Comparison of ENCODE assay signal across 2 cellular contexts in genomic region chr22:24436553-24436952, GRCh38.
TF ChIP-seq lines count a peak whose summit lies in the region.

No MANE protein-coding gene starts in this region.

TF ChIP-seq in liver, 16 proteins besides CTCF, POLR2A, EP300 and RAD21:
- no peak for TF ChIP-seq NR2F2 (IDR thresholded peaks at IDR 0.05)
- TF ChIP-seq FOXA1 (IDR thresholded peaks at IDR 0.05) = no peak
- no peak for TF ChIP-seq FOXA2 (IDR thresholded peaks at IDR 0.05)

TF ChIP-seq in HepG2, 621 proteins besides CTCF, POLR2A, EP300 and RAD21:
- no peak for TF ChIP-seq ZHX1 (CRISPR knock-in tag; IDR thresholded peaks at IDR 0.05; ENCODE audit: low read depth)
- no peak for TF ChIP-seq HNRNPLL (IDR thresholded peaks at IDR 0.05; ENCODE audit: low read depth, low read length, poor library complexity, severe bottlenecking)
- TF ChIP-seq, protein P1, sequence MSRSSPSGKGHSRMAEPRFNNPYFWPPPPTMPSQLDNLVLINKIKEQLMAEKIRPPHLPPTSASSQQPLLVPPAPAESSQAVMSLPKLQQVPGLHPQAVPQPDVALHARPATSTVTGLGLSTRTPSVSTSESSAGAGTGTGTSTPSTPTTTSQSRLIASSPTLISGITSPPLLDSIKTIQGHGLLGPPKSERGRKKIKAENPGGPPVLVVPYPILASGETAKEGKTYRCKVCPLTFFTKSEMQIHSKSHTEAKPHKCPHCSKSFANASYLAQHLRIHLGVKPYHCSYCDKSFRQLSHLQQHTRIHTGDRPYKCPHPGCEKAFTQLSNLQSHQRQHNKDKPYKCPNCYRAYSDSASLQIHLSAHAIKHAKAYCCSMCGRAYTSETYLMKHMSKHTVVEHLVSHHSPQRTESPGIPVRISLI (CRISPR knock-in tag; IDR thresholded peaks at IDR 0.05; ENCODE audit: borderline replicate concordance) = no peak
- TF ChIP-seq GTF3A (CRISPR knock-in tag; conservative IDR thresholded peaks at IDR 0.05) = no peak
- TF ChIP-seq ZBTB40 (IDR thresholded peaks at IDR 0.05) = no peak
- no peak for TF ChIP-seq ZBTB40 (CRISPR knock-in tag; IDR thresholded peaks at IDR 0.05)
- TF ChIP-seq, protein P2, sequence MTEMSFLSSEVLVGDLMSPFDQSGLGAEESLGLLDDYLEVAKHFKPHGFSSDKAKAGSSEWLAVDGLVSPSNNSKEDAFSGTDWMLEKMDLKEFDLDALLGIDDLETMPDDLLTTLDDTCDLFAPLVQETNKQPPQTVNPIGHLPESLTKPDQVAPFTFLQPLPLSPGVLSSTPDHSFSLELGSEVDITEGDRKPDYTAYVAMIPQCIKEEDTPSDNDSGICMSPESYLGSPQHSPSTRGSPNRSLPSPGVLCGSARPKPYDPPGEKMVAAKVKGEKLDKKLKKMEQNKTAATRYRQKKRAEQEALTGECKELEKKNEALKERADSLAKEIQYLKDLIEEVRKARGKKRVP (CRISPR knock-in tag; IDR thresholded peaks at IDR 0.05) = no peak
- no peak for TF ChIP-seq ZNF576 (CRISPR knock-in tag; IDR thresholded peaks at IDR 0.05)
- TF ChIP-seq ZNF607 (CRISPR knock-in tag; IDR thresholded peaks at IDR 0.05; ENCODE audit: borderline replicate concordance) = no peak
- no peak for TF ChIP-seq ZFY (CRISPR knock-in tag; IDR thresholded peaks at IDR 0.05)
- TF ChIP-seq SRY (CRISPR knock-in tag; IDR thresholded peaks at IDR 0.05) = no peak
- no peak for TF ChIP-seq EEA1 (CRISPR knock-in tag; IDR thresholded peaks at IDR 0.05; ENCODE audit: borderline replicate concordance)
- TF ChIP-seq ERF (CRISPR knock-in tag; IDR thresholded peaks at IDR 0.05) = no peak
- TF ChIP-seq, protein P3, sequence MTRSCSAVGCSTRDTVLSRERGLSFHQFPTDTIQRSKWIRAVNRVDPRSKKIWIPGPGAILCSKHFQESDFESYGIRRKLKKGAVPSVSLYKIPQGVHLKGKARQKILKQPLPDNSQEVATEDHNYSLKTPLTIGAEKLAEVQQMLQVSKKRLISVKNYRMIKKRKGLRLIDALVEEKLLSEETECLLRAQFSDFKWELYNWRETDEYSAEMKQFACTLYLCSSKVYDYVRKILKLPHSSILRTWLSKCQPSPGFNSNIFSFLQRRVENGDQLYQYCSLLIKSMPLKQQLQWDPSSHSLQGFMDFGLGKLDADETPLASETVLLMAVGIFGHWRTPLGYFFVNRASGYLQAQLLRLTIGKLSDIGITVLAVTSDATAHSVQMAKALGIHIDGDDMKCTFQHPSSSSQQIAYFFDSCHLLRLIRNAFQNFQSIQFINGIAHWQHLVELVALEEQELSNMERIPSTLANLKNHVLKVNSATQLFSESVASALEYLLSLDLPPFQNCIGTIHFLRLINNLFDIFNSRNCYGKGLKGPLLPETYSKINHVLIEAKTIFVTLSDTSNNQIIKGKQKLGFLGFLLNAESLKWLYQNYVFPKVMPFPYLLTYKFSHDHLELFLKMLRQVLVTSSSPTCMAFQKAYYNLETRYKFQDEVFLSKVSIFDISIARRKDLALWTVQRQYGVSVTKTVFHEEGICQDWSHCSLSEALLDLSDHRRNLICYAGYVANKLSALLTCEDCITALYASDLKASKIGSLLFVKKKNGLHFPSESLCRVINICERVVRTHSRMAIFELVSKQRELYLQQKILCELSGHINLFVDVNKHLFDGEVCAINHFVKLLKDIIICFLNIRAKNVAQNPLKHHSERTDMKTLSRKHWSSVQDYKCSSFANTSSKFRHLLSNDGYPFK (CRISPR knock-in tag; IDR thresholded peaks at IDR 0.05; ENCODE audit: borderline replicate concordance) = no peak
- TF ChIP-seq ZNF280D (CRISPR knock-in tag; IDR thresholded peaks at IDR 0.05) = no peak
- TF ChIP-seq NR2C2 (CRISPR knock-in tag; IDR thresholded peaks at IDR 0.05; ENCODE audit: borderline replicate concordance) = no peak
- TF ChIP-seq, protein P4, sequence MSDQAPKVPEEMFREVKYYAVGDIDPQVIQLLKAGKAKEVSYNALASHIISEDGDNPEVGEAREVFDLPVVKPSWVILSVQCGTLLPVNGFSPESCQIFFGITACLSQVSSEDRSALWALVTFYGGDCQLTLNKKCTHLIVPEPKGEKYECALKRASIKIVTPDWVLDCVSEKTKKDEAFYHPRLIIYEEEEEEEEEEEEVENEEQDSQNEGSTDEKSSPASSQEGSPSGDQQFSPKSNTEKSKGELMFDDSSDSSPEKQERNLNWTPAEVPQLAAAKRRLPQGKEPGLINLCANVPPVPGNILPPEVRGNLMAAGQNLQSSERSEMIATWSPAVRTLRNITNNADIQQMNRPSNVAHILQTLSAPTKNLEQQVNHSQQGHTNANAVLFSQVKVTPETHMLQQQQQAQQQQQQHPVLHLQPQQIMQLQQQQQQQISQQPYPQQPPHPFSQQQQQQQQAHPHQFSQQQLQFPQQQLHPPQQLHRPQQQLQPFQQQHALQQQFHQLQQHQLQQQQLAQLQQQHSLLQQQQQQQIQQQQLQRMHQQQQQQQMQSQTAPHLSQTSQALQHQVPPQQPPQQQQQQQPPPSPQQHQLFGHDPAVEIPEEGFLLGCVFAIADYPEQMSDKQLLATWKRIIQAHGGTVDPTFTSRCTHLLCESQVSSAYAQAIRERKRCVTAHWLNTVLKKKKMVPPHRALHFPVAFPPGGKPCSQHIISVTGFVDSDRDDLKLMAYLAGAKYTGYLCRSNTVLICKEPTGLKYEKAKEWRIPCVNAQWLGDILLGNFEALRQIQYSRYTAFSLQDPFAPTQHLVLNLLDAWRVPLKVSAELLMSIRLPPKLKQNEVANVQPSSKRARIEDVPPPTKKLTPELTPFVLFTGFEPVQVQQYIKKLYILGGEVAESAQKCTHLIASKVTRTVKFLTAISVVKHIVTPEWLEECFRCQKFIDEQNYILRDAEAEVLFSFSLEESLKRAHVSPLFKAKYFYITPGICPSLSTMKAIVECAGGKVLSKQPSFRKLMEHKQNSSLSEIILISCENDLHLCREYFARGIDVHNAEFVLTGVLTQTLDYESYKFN (CRISPR knock-in tag; conservative IDR thresholded peaks at IDR 0.05) = no peak
- TF ChIP-seq ZNF251 (CRISPR knock-in tag; IDR thresholded peaks at IDR 0.05) = no peak
- no peak for TF ChIP-seq AHR (CRISPR knock-in tag; IDR thresholded peaks at IDR 0.05)
- TF ChIP-seq PBX3 (CRISPR knock-in tag; IDR thresholded peaks at IDR 0.05; ENCODE audit: borderline replicate concordance) = no peak
TF ChIP-seq in HepG2: peak in this region for 0.
